Comparison of ENCODE assay signal across 8 cellular contexts in the genomic region with DNA sequence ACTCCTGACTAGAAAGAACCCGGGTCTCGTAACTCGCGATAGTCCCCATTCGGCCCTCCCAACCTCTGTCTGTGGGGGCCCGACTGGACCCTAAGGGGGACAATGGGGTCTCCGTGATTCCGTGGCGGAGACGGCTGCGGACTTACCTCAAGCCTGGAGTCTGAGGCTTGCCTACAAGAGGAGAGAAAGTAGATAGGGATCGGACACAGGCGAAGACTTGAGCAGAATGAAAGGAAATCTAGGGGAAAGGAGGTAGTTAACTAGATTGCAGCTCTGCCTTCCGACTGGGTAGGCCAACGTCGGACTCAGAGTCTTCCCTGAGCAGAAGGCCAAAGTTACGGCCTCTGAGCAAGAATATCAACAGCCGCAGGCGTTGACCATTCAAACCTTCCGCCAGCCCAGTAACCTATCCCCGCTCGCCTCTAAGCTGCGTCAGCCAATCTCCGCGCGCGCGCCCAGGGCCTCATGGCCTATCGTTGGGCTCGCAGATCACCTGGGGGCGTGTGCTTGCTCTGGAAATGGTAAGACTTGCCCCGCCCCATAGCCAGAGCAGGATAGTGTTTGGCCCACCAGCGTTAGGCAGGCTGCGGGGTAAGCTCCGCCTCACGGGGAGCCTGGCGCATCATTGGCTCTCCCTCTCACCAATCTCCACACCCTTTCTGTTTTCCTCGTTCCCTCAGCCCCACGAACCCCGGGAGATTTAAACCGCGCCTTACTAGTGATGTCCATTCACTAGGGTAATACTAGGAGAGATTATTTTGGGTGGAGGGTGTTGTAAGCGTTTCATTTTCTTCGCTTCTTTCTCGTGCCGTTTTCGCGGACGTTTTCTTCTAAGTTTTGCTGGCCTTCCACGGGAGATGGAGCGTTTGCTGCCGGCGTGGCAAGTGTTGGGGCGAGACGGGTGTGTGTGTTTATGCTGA. TPM values are rescaled to one million over a fixed set of nuclear protein-coding genes. Genes with fewer than 3 reads are reported as not detected.
DNase-seq lines count a peak whose midpoint lies in the region; ATAC-seq and TF ChIP-seq lines count a peak whose summit lies in the region.

CDC25C (minus strand) TSS at position 356 of the 920 bp plus-strand sequence. CDS start 624 bp downstream, outside the sequence.

- no peaks in the 10 kb centered on the region for H3K36me3 Mint-ChIP-seq in natural killer cell treated with Interleukin-12 subunit alpha and Interleukin-12 subunit beta and Interleukin-15 and Interleukin-18, amount 100 ng/mL, for 72 hours

- DNase-seq in ELR (ENCODE audit: low read depth) (peak; percentile 100), H7 (peak; percentile 93), RWPE2 (ENCODE audit: low spot score) (peak; percentile 100), fibroblast of pulmonary artery (ENCODE audit: low read depth) (peak; percentile 99)
- DNase-seq in activated T-helper 9 cell treated with anti-CD3 and anti-CD28 coated beads, Interleukin-2, amount 50 U/mL, for 16 hours (ENCODE audit: low read depth): peak; percentile 95
- peak; percentile 98 for DNase-seq in natural killer cell treated with Interleukin-12 subunit alpha and Interleukin-12 subunit beta and Interleukin-15 and Interleukin-18, amount 100 ng/mL, for 72 hours (ENCODE audit: low spot score)
- peak; percentile 98 for DNase-seq in stimulated activated naive CD4-positive, alpha-beta T cell treated with Interleukin-2 at 50 U/mL for 16 hours (lab: John Stamatoyannopoulos, UW)

- H3K4me2 ChIP-seq in Loucy (ENCODE audit: low read depth, low read length, poor library complexity, severe bottlenecking): peak within 1 kb of the TSS; percentile 91

- peaks cover 10 to 32% of the 10 kb centered on the region in 2 donors for H3K4me1 Mint-ChIP-seq in natural killer cell treated with Interleukin-12 subunit alpha and Interleukin-12 subunit beta and Interleukin-15 and Interleukin-18, amount 100 ng/mL, for 72 hours (ENCODE audit: low read depth in 2 of 2)

- H3K27me3 Mint-ChIP-seq in natural killer cell treated with Interleukin-12 subunit alpha and Interleukin-12 subunit beta and Interleukin-15 and Interleukin-18, amount 100 ng/mL, for 72 hours: no peaks in the 10 kb centered on the region

- peak within 1 kb of the TSS; percentile 99 for H2AFZ ChIP-seq in Loucy (ENCODE audit: low read length)

- H3K4me3 ChIP-seq in H7 (ENCODE audit: insufficient read depth, low read depth, low read length) (peak within 1 kb of the TSS; percentile 52), Loucy (ENCODE audit: low read length, poor library complexity, severe bottlenecking) (peak within 1 kb of the TSS; percentile 94), RWPE2 (ENCODE audit: severe bottlenecking) (peak within 1 kb of the TSS; percentile 52), fibroblast of pulmonary artery (replicated peaks; ENCODE audit: low read depth, low read length) (peak within 1 kb of the TSS; percentile 72)

- no peak for TF ChIP-seq CTCF in Loucy (conservative IDR thresholded peaks at IDR 0.05; ENCODE audit: low read length)
- TF ChIP-seq CTCF in RWPE2 (IDR thresholded peaks at IDR 0.05; ENCODE audit: poor library complexity, severe bottlenecking): no peak
- TF ChIP-seq CTCF in fibroblast of pulmonary artery (IDR thresholded peaks at IDR 0.05; ENCODE audit: low read length, missing control alignments): no peak

- H3K9ac ChIP-seq in Loucy (ENCODE audit: low read depth, low read length, poor library complexity, severe bottlenecking): peak within 1 kb of the TSS; percentile 95

- H3K27me3 ChIP-seq in H7 (ENCODE audit: control insufficient read depth, insufficient read depth, low read length): no peaks in the 10 kb centered on the region
- no peaks in the 10 kb centered on the region for H3K27me3 ChIP-seq in Loucy (ENCODE audit: insufficient read depth, low read length, poor library complexity, severe bottlenecking)
- no peaks in the 10 kb centered on the region for H3K27me3 ChIP-seq in RWPE2 (ENCODE audit: insufficient read depth, poor library complexity, severe bottlenecking)

- peak within 1 kb of the TSS; percentile 70 to 81 for H3K27ac Mint-ChIP-seq in natural killer cell treated with Interleukin-12 subunit alpha and Interleukin-12 subunit beta and Interleukin-15 and Interleukin-18, amount 100 ng/mL, for 72 hours

- no peaks in the 10 kb centered on the region for H3K9me3 Mint-ChIP-seq in natural killer cell treated with Interleukin-12 subunit alpha and Interleukin-12 subunit beta and Interleukin-15 and Interleukin-18, amount 100 ng/mL, for 72 hours

- H3K4me1 ChIP-seq in Loucy (ENCODE audit: insufficient read depth, low read length, poor library complexity, severe bottlenecking) (peaks cover 16% of the 10 kb centered on the region), RWPE2 (ENCODE audit: insufficient read depth, poor library complexity, severe bottlenecking) (peaks cover 5% of the 10 kb centered on the region)

- H3K79me2 ChIP-seq in Loucy (ENCODE audit: insufficient read depth, low read length): peaks cover 25% of the 10 kb centered on the region

- no peaks in the 10 kb centered on the region for H3K9me3 ChIP-seq in Loucy (ENCODE audit: insufficient read depth, low read depth, low read length)
- H3K9me3 ChIP-seq in RWPE2 (ENCODE audit: severe bottlenecking): no peaks in the 10 kb centered on the region

- peak; percentile 99 for ATAC-seq in RWPE2 (ENCODE audit: low read depth)
- peak; percentile 100 for ATAC-seq in natural killer cell treated with Interleukin-12 subunit alpha and Interleukin-12 subunit beta and Interleukin-15 and Interleukin-18, amount 100 ng/mL, for 72 hours

- peak within 1 kb of the TSS; percentile 90 for H3K4me3 Mint-ChIP-seq in natural killer cell treated with Interleukin-12 subunit alpha and Interleukin-12 subunit beta and Interleukin-15 and Interleukin-18, amount 100 ng/mL, for 72 hours

- H3K27ac ChIP-seq in RWPE2 (ENCODE audit: poor library complexity, severe bottlenecking): peak within 1 kb of the TSS; percentile 42

- no peaks in the 10 kb centered on the region for H3F3A ChIP-seq in Loucy (ENCODE audit: low read depth)

- peaks cover 2% of the 10 kb centered on the region; the same call in 1 of the 2 replicates for H3K36me3 ChIP-seq in H7 (replicated peaks; ENCODE audit: control insufficient read depth, insufficient read depth, low read length)
- H3K36me3 ChIP-seq in Loucy (ENCODE audit: insufficient read depth, low read length): peaks cover 6% of the 10 kb centered on the region; the same call in 1 of the 2 replicates
- H3K36me3 ChIP-seq in RWPE2 (ENCODE audit: low read depth): peaks cover 8% of the 10 kb centered on the region; the same call in 1 of the 2 replicates

- no peaks in the 10 kb centered on the region for H4K20me1 ChIP-seq in Loucy (ENCODE audit: insufficient read depth, low read length, poor library complexity, severe bottlenecking)

- no peaks in the 10 kb centered on the region for H3K9me2 ChIP-seq in Loucy (replicated peaks; ENCODE audit: low read depth, low read length)

RNA-seq across cellular contexts. Expression of gene CDC25C, which starts in this region (rescaled TPM):
- total RNA-seq in H7 (2014; rRNA removed; shearing (Covaris generic)): 36.0 and 38.7 TPM in 2 replicates
- total RNA-seq in natural killer cell treated with Interleukin-12 subunit alpha and Interleukin-12 subunit beta and Interleukin-15 and Interleukin-18, amount 100 ng/mL, for 72 hours: 10 to 100 TPM in 1 of 2 donors, 1 to 10 TPM in 1; 5.5 to 14.0 TPM

Comparison
In these comparisons a context has a peak if more than half of its experiments do, and no peak if none do; other contexts are left out.
1. Peak in every context shown above with its lines: DNase-seq, ATAC-seq, H3K4me3 ChIP-seq and H3K27ac ChIP-seq.